In the genomic region with DNA sequence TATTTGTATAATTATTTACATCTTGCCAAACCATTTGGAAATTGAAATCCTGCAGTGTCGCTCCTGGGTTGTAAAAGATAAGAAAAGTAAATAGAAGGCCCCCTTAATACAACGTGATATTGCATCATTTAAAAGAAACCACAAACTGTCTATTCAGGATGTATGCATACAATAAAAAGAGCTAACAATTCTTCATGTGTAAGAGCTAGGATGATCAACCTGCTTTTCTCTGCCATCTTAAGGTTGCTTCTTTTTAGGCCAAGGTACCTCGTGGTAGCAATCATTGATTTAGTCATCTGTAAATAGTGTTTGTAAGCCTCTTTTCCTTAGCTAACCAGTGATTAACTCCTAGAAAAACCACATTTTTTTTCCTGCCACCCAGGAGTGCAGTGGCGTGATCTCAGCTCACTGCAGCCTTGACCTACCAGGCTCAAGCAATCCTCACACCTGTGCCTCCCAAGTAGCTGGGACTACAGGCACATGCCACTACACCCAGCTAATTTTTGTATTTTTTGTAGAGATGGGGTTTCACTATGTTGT, we compare ENCODE assay signal across 1 cellular context.
TF ChIP-seq lines count a peak whose summit lies in the region.

No MANE protein-coding gene starts in this region.

TF ChIP-seq in K562, 482 proteins besides CTCF, POLR2A, EP300 and RAD21 (continues in another document):
- peak; percentile 39 for TF ChIP-seq L3MBTL2 (IDR thresholded peaks at IDR 0.05)
- no peak for TF ChIP-seq NR1H2 (CRISPR knock-in tag; IDR thresholded peaks at IDR 0.05)
- no peak for TF ChIP-seq RBM17 (IDR thresholded peaks at IDR 0.05; ENCODE audit: borderline replicate concordance, low read depth, low read length)
- TF ChIP-seq, protein P1, sequence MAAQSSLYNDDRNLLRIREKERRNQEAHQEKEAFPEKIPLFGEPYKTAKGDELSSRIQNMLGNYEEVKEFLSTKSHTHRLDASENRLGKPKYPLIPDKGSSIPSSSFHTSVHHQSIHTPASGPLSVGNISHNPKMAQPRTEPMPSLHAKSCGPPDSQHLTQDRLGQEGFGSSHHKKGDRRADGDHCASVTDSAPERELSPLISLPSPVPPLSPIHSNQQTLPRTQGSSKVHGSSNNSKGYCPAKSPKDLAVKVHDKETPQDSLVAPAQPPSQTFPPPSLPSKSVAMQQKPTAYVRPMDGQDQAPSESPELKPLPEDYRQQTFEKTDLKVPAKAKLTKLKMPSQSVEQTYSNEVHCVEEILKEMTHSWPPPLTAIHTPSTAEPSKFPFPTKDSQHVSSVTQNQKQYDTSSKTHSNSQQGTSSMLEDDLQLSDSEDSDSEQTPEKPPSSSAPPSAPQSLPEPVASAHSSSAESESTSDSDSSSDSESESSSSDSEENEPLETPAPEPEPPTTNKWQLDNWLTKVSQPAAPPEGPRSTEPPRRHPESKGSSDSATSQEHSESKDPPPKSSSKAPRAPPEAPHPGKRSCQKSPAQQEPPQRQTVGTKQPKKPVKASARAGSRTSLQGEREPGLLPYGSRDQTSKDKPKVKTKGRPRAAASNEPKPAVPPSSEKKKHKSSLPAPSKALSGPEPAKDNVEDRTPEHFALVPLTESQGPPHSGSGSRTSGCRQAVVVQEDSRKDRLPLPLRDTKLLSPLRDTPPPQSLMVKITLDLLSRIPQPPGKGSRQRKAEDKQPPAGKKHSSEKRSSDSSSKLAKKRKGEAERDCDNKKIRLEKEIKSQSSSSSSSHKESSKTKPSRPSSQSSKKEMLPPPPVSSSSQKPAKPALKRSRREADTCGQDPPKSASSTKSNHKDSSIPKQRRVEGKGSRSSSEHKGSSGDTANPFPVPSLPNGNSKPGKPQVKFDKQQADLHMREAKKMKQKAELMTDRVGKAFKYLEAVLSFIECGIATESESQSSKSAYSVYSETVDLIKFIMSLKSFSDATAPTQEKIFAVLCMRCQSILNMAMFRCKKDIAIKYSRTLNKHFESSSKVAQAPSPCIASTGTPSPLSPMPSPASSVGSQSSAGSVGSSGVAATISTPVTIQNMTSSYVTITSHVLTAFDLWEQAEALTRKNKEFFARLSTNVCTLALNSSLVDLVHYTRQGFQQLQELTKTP (IDR thresholded peaks at IDR 0.05; ENCODE audit: low read depth in 1 of 2, partially characterized antibody in 2 of 2) = peak in 1 of 2 experiments; percentile 67
- TF ChIP-seq ZBTB7A (IDR thresholded peaks at IDR 0.05; ENCODE audit: borderline replicate concordance, control insufficient read depth, low read depth, low read length) = no peak
- TF ChIP-seq, protein P2, sequence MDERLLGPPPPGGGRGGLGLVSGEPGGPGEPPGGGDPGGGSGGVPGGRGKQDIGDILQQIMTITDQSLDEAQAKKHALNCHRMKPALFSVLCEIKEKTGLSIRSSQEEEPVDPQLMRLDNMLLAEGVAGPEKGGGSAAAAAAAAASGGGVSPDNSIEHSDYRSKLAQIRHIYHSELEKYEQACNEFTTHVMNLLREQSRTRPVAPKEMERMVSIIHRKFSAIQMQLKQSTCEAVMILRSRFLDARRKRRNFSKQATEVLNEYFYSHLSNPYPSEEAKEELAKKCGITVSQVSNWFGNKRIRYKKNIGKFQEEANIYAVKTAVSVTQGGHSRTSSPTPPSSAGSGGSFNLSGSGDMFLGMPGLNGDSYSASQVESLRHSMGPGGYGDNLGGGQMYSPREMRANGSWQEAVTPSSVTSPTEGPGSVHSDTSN (CRISPR knock-in tag; IDR thresholded peaks at IDR 0.05; ENCODE audit: low read depth) = no peak
- TF ChIP-seq, protein P2 (tag; conservative IDR thresholded peaks at IDR 0.05; ENCODE audit: low read depth) = no peak
- no peak for TF ChIP-seq CREB1 (IDR thresholded peaks at IDR 0.05)
- TF ChIP-seq CREB1 (CRISPR knock-in tag; IDR thresholded peaks at IDR 0.05) = no peak
- TF ChIP-seq TCFL5 (CRISPR knock-in tag; conservative IDR thresholded peaks at IDR 0.05) = no peak
- TF ChIP-seq, protein P3, sequence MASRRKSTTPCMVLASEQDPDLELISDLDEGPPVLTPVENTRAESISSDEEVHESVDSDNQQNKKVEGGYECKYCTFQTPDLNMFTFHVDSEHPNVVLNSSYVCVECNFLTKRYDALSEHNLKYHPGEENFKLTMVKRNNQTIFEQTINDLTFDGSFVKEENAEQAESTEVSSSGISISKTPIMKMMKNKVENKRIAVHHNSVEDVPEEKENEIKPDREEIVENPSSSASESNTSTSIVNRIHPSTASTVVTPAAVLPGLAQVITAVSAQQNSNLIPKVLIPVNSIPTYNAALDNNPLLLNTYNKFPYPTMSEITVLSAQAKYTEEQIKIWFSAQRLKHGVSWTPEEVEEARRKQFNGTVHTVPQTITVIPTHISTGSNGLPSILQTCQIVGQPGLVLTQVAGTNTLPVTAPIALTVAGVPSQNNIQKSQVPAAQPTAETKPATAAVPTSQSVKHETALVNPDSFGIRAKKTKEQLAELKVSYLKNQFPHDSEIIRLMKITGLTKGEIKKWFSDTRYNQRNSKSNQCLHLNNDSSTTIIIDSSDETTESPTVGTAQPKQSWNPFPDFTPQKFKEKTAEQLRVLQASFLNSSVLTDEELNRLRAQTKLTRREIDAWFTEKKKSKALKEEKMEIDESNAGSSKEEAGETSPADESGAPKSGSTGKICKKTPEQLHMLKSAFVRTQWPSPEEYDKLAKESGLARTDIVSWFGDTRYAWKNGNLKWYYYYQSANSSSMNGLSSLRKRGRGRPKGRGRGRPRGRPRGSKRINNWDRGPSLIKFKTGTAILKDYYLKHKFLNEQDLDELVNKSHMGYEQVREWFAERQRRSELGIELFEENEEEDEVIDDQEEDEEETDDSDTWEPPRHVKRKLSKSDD (conservative IDR thresholded peaks at IDR 0.05; ENCODE audit: low read length) = no peak
- TF ChIP-seq ZNF431 (CRISPR knock-in tag; IDR thresholded peaks at IDR 0.05) = no peak
- TF ChIP-seq, protein P4, sequence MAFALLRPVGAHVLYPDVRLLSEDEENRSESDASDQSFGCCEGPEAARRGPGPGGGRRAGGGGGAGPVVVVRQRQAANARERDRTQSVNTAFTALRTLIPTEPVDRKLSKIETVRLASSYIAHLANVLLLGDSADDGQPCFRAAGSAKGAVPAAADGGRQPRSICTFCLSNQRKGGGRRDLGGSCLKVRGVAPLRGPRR (CRISPR knock-in tag; IDR thresholded peaks at IDR 0.05) = no peak
- TF ChIP-seq GABPA (tag; conservative IDR thresholded peaks at IDR 0.05; ENCODE audit: low read depth) = no peak
- TF ChIP-seq ZNF444 (CRISPR knock-in tag; IDR thresholded peaks at IDR 0.05) = no peak
- peak; percentile 61; the same call in 1 of the 2 replicates for TF ChIP-seq ZSCAN32 (CRISPR knock-in tag; IDR thresholded peaks at IDR 0.05)
- TF ChIP-seq STAT5B (CRISPR knock-in tag; IDR thresholded peaks at IDR 0.05) = no peak
- no peak for TF ChIP-seq ZNF41 (CRISPR knock-in tag; conservative IDR thresholded peaks at IDR 0.05)
- TF ChIP-seq ZNF76 (CRISPR knock-in tag; IDR thresholded peaks at IDR 0.05; ENCODE audit: borderline replicate concordance) = no peak
- TF ChIP-seq ZEB2 (IDR thresholded peaks at IDR 0.05) = peak; percentile 21; the same call in 1 of the 2 replicates
- TF ChIP-seq BCOR (IDR thresholded peaks at IDR 0.05) = no peak
- no peak for TF ChIP-seq ZNF316 (IDR thresholded peaks at IDR 0.05)
- TF ChIP-seq, protein P5, sequence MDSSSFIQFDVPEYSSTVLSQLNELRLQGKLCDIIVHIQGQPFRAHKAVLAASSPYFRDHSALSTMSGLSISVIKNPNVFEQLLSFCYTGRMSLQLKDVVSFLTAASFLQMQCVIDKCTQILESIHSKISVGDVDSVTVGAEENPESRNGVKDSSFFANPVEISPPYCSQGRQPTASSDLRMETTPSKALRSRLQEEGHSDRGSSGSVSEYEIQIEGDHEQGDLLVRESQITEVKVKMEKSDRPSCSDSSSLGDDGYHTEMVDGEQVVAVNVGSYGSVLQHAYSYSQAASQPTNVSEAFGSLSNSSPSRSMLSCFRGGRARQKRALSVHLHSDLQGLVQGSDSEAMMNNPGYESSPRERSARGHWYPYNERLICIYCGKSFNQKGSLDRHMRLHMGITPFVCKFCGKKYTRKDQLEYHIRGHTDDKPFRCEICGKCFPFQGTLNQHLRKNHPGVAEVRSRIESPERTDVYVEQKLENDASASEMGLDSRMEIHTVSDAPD (CRISPR knock-in tag; IDR thresholded peaks at IDR 0.05) = no peak
- TF ChIP-seq, protein P6, sequence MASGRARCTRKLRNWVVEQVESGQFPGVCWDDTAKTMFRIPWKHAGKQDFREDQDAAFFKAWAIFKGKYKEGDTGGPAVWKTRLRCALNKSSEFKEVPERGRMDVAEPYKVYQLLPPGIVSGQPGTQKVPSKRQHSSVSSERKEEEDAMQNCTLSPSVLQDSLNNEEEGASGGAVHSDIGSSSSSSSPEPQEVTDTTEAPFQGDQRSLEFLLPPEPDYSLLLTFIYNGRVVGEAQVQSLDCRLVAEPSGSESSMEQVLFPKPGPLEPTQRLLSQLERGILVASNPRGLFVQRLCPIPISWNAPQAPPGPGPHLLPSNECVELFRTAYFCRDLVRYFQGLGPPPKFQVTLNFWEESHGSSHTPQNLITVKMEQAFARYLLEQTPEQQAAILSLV (tag; IDR thresholded peaks at IDR 0.05) = peak; percentile 30; the same call in 1 of the 2 replicates
- TF ChIP-seq ZNF785 (CRISPR knock-in tag; IDR thresholded peaks at IDR 0.05) = no peak
- TF ChIP-seq NFE2 (IDR thresholded peaks at IDR 0.05; ENCODE audit: low read depth) = no peak
- peak; percentile 43; the same call in 1 of the 2 replicates for TF ChIP-seq BHLHE40 (IDR thresholded peaks at IDR 0.05; ENCODE audit: low read length)
- no peak for TF ChIP-seq ZNF707 (CRISPR knock-in tag; conservative IDR thresholded peaks at IDR 0.05)
- TF ChIP-seq SAFB (IDR thresholded peaks at IDR 0.05; ENCODE audit: borderline replicate concordance, low read depth, low read length) = no peak
- no peak for TF ChIP-seq DNMT1 (IDR thresholded peaks at IDR 0.05)
- TF ChIP-seq, protein P7, sequence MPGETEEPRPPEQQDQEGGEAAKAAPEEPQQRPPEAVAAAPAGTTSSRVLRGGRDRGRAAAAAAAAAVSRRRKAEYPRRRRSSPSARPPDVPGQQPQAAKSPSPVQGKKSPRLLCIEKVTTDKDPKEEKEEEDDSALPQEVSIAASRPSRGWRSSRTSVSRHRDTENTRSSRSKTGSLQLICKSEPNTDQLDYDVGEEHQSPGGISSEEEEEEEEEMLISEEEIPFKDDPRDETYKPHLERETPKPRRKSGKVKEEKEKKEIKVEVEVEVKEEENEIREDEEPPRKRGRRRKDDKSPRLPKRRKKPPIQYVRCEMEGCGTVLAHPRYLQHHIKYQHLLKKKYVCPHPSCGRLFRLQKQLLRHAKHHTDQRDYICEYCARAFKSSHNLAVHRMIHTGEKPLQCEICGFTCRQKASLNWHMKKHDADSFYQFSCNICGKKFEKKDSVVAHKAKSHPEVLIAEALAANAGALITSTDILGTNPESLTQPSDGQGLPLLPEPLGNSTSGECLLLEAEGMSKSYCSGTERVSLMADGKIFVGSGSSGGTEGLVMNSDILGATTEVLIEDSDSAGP (CRISPR knock-in tag; IDR thresholded peaks at IDR 0.05) = no peak
- TF ChIP-seq HNRNPL (IDR thresholded peaks at IDR 0.05; ENCODE audit: low read depth, low read length) = no peak
- no peak for TF ChIP-seq KAT7 (CRISPR knock-in tag; IDR thresholded peaks at IDR 0.05; ENCODE audit: borderline replicate concordance)
- no peak for TF ChIP-seq GABPB1 (CRISPR knock-in tag; IDR thresholded peaks at IDR 0.05)
- TF ChIP-seq, protein P8, sequence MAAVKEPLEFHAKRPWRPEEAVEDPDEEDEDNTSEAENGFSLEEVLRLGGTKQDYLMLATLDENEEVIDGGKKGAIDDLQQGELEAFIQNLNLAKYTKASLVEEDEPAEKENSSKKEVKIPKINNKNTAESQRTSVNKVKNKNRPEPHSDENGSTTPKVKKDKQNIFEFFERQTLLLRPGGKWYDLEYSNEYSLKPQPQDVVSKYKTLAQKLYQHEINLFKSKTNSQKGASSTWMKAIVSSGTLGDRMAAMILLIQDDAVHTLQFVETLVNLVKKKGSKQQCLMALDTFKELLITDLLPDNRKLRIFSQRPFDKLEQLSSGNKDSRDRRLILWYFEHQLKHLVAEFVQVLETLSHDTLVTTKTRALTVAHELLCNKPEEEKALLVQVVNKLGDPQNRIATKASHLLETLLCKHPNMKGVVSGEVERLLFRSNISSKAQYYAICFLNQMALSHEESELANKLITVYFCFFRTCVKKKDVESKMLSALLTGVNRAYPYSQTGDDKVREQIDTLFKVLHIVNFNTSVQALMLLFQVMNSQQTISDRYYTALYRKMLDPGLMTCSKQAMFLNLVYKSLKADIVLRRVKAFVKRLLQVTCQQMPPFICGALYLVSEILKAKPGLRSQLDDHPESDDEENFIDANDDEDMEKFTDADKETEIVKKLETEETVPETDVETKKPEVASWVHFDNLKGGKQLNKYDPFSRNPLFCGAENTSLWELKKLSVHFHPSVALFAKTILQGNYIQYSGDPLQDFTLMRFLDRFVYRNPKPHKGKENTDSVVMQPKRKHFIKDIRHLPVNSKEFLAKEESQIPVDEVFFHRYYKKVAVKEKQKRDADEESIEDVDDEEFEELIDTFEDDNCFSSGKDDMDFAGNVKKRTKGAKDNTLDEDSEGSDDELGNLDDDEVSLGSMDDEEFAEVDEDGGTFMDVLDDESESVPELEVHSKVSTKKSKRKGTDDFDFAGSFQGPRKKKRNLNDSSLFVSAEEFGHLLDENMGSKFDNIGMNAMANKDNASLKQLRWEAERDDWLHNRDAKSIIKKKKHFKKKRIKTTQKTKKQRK (IDR thresholded peaks at IDR 0.05; ENCODE audit: borderline replicate concordance, low read depth, low read length) = no peak
